In the genomic region with DNA sequence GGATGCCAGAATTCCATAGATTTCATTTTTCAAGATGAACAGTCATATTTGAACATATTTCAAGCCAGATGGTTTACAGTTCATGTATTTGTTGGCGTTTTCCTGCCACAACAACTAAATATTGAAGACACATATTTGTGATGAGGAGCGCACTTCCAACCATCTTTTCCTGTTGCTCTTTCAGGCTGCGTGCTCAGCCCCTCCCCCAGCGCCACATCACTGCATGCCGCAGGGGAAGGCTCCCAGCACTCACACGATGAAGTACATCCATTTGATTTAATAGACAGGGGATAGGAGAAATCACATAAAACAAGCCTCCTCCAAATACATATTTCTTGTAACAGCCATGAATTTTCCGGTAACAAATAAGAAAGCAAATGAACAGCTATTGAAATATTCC, we compare ENCODE assay signal across 1 cellular context.
TF ChIP-seq lines count a peak whose summit lies in the region.

No MANE protein-coding gene starts in this region.

TF ChIP-seq in SK-N-SH treated with all-trans-retinoic acid at 6 μM for 48 hours, 23 proteins besides CTCF, POLR2A, EP300 and RAD21 (continued from another document):
- TF ChIP-seq TSHZ2 (CRISPR knock-in tag; IDR thresholded peaks at IDR 0.05) (no peak), ZFP3 (CRISPR knock-in tag; IDR thresholded peaks at IDR 0.05) (no peak), TOX (CRISPR knock-in tag; IDR thresholded peaks at IDR 0.05; ENCODE audit: borderline replicate concordance) (no peak), ZNF8 (CRISPR knock-in tag; IDR thresholded peaks at IDR 0.05) (no peak), ESRRG (CRISPR knock-in tag; IDR thresholded peaks at IDR 0.05) (no peak), ISL1 (CRISPR knock-in tag; IDR thresholded peaks at IDR 0.05) (no peak), PPARA (CRISPR knock-in tag; IDR thresholded peaks at IDR 0.05; ENCODE audit: borderline replicate concordance) (no peak), ZFP30 (CRISPR knock-in tag; IDR thresholded peaks at IDR 0.05) (no peak), ZC3H10 (CRISPR knock-in tag; IDR thresholded peaks at IDR 0.05) (no peak), ZNF565 (CRISPR knock-in tag; conservative IDR thresholded peaks at IDR 0.05; ENCODE audit: low read depth) (no peak), BACH2 (CRISPR knock-in tag; IDR thresholded peaks at IDR 0.05; ENCODE audit: borderline replicate concordance) (no peak), SNAI2 (CRISPR knock-in tag; IDR thresholded peaks at IDR 0.05) (no peak), GLIS3 (CRISPR knock-in tag; IDR thresholded peaks at IDR 0.05) (no peak), TCF4 (CRISPR knock-in tag; IDR thresholded peaks at IDR 0.05; ENCODE audit: borderline replicate concordance) (no peak), ZNF70 (CRISPR knock-in tag; IDR thresholded peaks at IDR 0.05) (no peak)
- TF ChIP-seq, protein P1, sequence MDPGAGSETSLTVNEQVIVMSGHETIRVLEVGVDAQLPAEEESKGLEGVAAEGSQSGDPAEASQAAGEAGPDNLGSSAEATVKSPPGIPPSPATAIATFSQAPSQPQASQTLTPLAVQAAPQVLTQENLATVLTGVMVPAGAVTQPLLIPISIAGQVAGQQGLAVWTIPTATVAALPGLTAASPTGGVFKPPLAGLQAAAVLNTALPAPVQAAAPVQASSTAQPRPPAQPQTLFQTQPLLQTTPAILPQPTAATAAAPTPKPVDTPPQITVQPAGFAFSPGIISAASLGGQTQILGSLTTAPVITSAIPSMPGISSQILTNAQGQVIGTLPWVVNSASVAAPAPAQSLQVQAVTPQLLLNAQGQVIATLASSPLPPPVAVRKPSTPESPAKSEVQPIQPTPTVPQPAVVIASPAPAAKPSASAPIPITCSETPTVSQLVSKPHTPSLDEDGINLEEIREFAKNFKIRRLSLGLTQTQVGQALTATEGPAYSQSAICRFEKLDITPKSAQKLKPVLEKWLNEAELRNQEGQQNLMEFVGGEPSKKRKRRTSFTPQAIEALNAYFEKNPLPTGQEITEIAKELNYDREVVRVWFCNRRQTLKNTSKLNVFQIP (CRISPR knock-in tag; IDR thresholded peaks at IDR 0.05; ENCODE audit: borderline replicate concordance, low read depth), result no peak
- TF ChIP-seq, protein P2, sequence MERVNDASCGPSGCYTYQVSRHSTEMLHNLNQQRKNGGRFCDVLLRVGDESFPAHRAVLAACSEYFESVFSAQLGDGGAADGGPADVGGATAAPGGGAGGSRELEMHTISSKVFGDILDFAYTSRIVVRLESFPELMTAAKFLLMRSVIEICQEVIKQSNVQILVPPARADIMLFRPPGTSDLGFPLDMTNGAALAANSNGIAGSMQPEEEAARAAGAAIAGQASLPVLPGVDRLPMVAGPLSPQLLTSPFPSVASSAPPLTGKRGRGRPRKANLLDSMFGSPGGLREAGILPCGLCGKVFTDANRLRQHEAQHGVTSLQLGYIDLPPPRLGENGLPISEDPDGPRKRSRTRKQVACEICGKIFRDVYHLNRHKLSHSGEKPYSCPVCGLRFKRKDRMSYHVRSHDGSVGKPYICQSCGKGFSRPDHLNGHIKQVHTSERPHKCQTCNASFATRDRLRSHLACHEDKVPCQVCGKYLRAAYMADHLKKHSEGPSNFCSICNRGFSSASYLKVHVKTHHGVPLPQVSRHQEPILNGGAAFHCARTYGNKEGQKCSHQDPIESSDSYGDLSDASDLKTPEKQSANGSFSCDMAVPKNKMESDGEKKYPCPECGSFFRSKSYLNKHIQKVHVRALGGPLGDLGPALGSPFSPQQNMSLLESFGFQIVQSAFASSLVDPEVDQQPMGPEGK (CRISPR knock-in tag; IDR thresholded peaks at IDR 0.05; ENCODE audit: borderline replicate concordance), result no peak
